13 cellular contexts compared by ENCODE assay signal in the genomic region with DNA sequence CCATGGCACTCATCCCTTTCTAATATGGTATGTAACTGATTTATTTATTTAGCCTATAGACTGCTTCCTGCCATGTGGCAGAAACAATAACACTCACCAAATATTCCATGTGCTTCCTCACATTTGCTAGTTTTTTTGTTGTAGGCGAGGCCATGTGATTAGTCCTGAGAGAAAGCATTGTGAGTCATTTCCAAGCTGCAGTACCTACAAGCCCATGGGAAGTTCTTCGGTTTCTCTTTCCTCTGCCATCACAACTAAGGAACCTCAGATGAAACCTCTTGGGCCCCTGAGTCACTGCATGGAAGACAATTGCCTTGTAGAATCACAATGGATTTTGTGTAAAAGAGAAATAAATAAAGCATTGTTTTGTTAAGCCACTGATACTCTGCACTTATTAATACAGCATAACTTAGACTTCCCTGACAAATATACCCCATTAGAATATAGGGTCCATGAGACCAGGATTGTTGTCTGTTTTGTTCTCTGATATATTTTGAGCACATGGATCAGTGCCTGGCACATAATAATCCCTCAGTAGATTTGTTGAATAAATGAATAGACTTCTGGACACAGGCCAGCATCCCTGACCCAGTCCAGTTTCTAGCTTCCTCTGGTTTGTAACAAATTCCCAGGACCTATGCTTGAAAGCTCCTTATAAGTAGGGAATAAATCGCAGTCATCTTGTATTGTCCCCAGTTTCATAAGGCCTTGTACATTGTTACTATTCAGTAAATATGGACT. TPM values are rescaled to one million over a fixed set of nuclear protein-coding genes. Genes with fewer than 3 reads are reported as not detected.
DNase-seq lines count a peak whose midpoint lies in the region; ATAC-seq, FAIRE-seq and TF ChIP-seq lines count a peak whose summit lies in the region.
"Had no signal": no experiment of that assay in that cellular context is flagged by ENCODE, and none has a peak within 500 bp of the region (broad histone marks: within the 10 kb centered on the region; RNA-seq: fewer than 3 reads in every experiment).

No MANE protein-coding gene starts in this region.

- no peak overlapping the region for H2BK15ac ChIP-seq in IMR-90 (ENCODE audit: low read depth, low read length)

- H3K36me3 ChIP-seq in IMR-90 (ENCODE audit: control insufficient read depth, insufficient read depth, low read length) (no peaks in the 10 kb centered on the region), K562 (ENCODE audit: control insufficient read depth, insufficient read depth, low read length) (no peaks in the 10 kb centered on the region)

- H3K23ac ChIP-seq in IMR-90 (ENCODE audit: low read depth, low read length) = no peak overlapping the region

- H3K27me3 ChIP-seq in IMR-90 (ENCODE audit: control insufficient read depth, insufficient read depth, low read length) (no peaks in the 10 kb centered on the region; the same call in 1 of the 2 replicates), K562 (ENCODE audit: control insufficient read depth in 2 of 2, insufficient read depth in 2 of 2, low read length in 2 of 2) (no peaks in the 10 kb centered on the region)

- TF ChIP-seq CTCF in IMR-90 (conservative IDR thresholded peaks at IDR 0.05; ENCODE audit: low read depth, low read length) (no peak), K562 (IDR thresholded peaks at IDR 0.05 in 2 of 3, conservative IDR thresholded peaks at IDR 0.05 in 1 of 3; ENCODE audit: insufficient read depth in 2 of 3, low read depth in 1 of 3, low read length in 3 of 3) (no peak)

- peak; percentile 79 for DNase-seq in A172 (ENCODE audit: low spot score)
- peak; percentile 91 for DNase-seq in IMR-90
- DNase-seq in K562 (ENCODE audit: extremely low read depth in 1 of 4, low spot score in 3 of 4) = no peak
- peak; percentile 95 for DNase-seq in iris pigment epithelial cell (ENCODE audit: low read depth)
- DNase-seq in SHP77 treated with DMSO at 0.1 percent for 48 hours (lab: John Stamatoyannopoulos, UW) = no peak
- no peak for DNase-seq in HuH-7 (ENCODE audit: low spot score)
- DNase-seq in SKM-1 (lab: John Stamatoyannopoulos, UW; ENCODE audit: unreplicated experiment) = no peak
- DNase-seq in ACHN = no peak
- DNase-seq: activated CD4-positive, alpha-beta T cell treated with anti-CD3 and anti-CD28 coated beads for 4 hours; naive thymus-derived CD4-positive, alpha-beta T cell; SHP77 had no signal

- H3K9me3 ChIP-seq in IMR-90 (ENCODE audit: control insufficient read depth, insufficient read depth, low read length) = no peaks in the 10 kb centered on the region
- no peaks in the 10 kb centered on the region for H3K9me3 ChIP-seq in K562 (replicated peaks; ENCODE audit: control insufficient read depth, insufficient read depth, low read depth, low read length)
- H3K9me3 ChIP-seq: A549 had no signal

- CTCF ChIA-PET in IMR-90 (lab: Yijun Ruan, JAX) (no interaction called here), K562 (lab: Yijun Ruan, JAX; ENCODE audit: low intra/inter-chr PET ratio) (no interaction called here)

- in situ Hi-C loops in IMR-90 (cut with MboI; ENCODE audit: low sequenced_read_pairs) = no loop called here
- in situ Hi-C loops in K562 (cut with MboI) = no loop called here
- in situ Hi-C loops in ACHN (cut with HindIII; ENCODE audit: low pct_ligation_motif_present, low pct_unique_long_range_greater_than_20kb, low sequenced_read_pairs) = no loop called here

- H3K9me1 ChIP-seq in IMR-90 (ENCODE audit: insufficient read depth, low read length) = 0 out of 2 replicates have a peak, but pooled peaks cover 3% of the 10 kb centered on the region
- H3K9me1 ChIP-seq in K562 (ENCODE audit: control insufficient read depth, insufficient read depth, low read length) = no peaks in the 10 kb centered on the region

- no peak for TF ChIP-seq EP300 in K562 (IDR thresholded peaks at IDR 0.05; ENCODE audit: low read length)

- dilution Hi-C loops in IMR-90 (cut with HindIII; ENCODE audit: low sequenced_read_pairs, unreplicated experiment) = no loop called here

- H4K5ac ChIP-seq in IMR-90 (ENCODE audit: low read depth, low read length) = no peak overlapping the region

- no peak overlapping the region for H3K27ac ChIP-seq in IMR-90 (ENCODE audit: insufficient read depth, low read length)
- H3K27ac ChIP-seq in K562 (ENCODE audit: extremely low read depth, low read depth, low read length) = no peak overlapping the region
- H3K27ac ChIP-seq: A549, KMS-11 had no signal

- ATAC-seq in IMR-90 (ENCODE audit: low read depth) = peak; percentile 67
- ATAC-seq in K562 = no peak
- ATAC-seq: A549; naive thymus-derived CD4-positive, alpha-beta T cell had no signal

- H2BK120ac ChIP-seq in IMR-90 (ENCODE audit: low read depth, low read length) = no peak overlapping the region

- H3K9ac ChIP-seq in IMR-90 (ENCODE audit: low read depth, low read length) (no peak overlapping the region), K562 (ENCODE audit: insufficient read depth in 1 of 2, low read depth in 2 of 2, low read length in 2 of 2) (no peak overlapping the region)
- H3K9ac ChIP-seq: KMS-11 had no signal

- H3K4me3 ChIP-seq in IMR-90 (ENCODE audit: insufficient read depth, low read depth, low read length) (no peak overlapping the region), K562 (no peak overlapping the region)
- H3K4me3 ChIP-seq: A549 had no signal

- 40% methylated on average over 1 of the region's 3 CpGs; no CpG with 5 or more reads in 1 of the 2 experiments for WGBS in IMR-90 (ENCODE audit: extremely low coverage in 2 of 2, insufficient read length in 1 of 2), 2 experiments
- WGBS in K562 (ENCODE audit: insufficient coverage, low coverage, missing lambda C conversion rate) = 38% methylated on average over 3 of the region's 3 CpGs

- H3K56ac ChIP-seq in IMR-90 (ENCODE audit: extremely low read depth, insufficient read depth, low read length) = no peak overlapping the region

- BruUV-seq in IMR-90 (replicated peaks; lab: Mats Ljungman, UMichigan) = no TSS peak
- BruUV-seq in K562 (replicated peaks; lab: Mats Ljungman, UMichigan) = no TSS peak

- no peak overlapping the region for H3K14ac ChIP-seq in IMR-90 (replicated peaks; ENCODE audit: low read depth, low read length)

- H2AK5ac ChIP-seq in IMR-90 (ENCODE audit: low read depth, low read length) = no peak overlapping the region

- H3K4ac ChIP-seq in IMR-90 (ENCODE audit: low read depth, low read length) = no peak overlapping the region

- TF ChIP-seq RAD21 in IMR-90 (IDR thresholded peaks at IDR 0.05; ENCODE audit: low read length) (no peak), K562 (CRISPR knock-in tag; conservative IDR thresholded peaks at IDR 0.05 in 1 of 2, IDR thresholded peaks at IDR 0.05 in 1 of 2) (no peak)

- no peak for FAIRE-seq in K562 (lab: Jason Lieb, UNC)
- FAIRE-seq: A549 had no signal

- no peaks in the 10 kb centered on the region for H3K79me2 ChIP-seq in K562 (ENCODE audit: control insufficient read depth, insufficient read depth, low read length)

- no peak overlapping the region for H3K4me2 ChIP-seq in IMR-90 (ENCODE audit: low read depth, low read length)
- H3K4me2 ChIP-seq in K562 (ENCODE audit: insufficient read depth, low read length) = no peak overlapping the region
- H3K4me2 ChIP-seq: A549, KMS-11 had no signal

- intact Hi-C loops in IMR-90 (cut with micrococcal nuclease) (loop anchor here (5.0 kb wide), 1 partner anchor 46 kb away; no protein-coding TSS in a partner anchor), K562 (cut with micrococcal nuclease) (no loop called here)

- no peak overlapping the region for H4K8ac ChIP-seq in IMR-90 (ENCODE audit: low read depth in 2 of 2, low read length in 2 of 2)

- POLR2A ChIA-PET in IMR-90 (lab: Charles Lee; ENCODE audit: unreplicated experiment) (no interaction called here), K562 (lab: Yijun Ruan, JAX) (interaction anchor here (0.6 to 1.2 kb wide), 3 partner anchors 24 to 58 kb away, joined by 3 to 4 read pairs (median 3); a partner anchor contains a TSS)

- H3K4me1 ChIP-seq in IMR-90 (ENCODE audit: control insufficient read depth, insufficient read depth, low read length) = peaks cover 1% of the 10 kb centered on the region; the same call in 1 of the 2 replicates
- H3K4me1 ChIP-seq in K562 (replicated peaks in 1 of 2; ENCODE audit: control insufficient read depth in 2 of 2, insufficient read depth in 2 of 2, low read length in 2 of 2) = no peaks in the 10 kb centered on the region; a peak in 1 of 5 replicates

- H4K20me1 ChIP-seq in IMR-90 (ENCODE audit: insufficient read depth, low read length) (no peaks in the 10 kb centered on the region), K562 (replicated peaks; ENCODE audit: control insufficient read depth, insufficient read depth, low read length) (no peaks in the 10 kb centered on the region)

- no peak overlapping the region for H2BK5ac ChIP-seq in IMR-90 (ENCODE audit: low read depth, low read length, poor library complexity, severe bottlenecking)

- H2BK20ac ChIP-seq in IMR-90 (ENCODE audit: low read depth, low read length) = no peak overlapping the region

- H2AK9ac ChIP-seq in IMR-90 (replicated peaks; ENCODE audit: low read depth, low read length, poor library complexity) = no peak overlapping the region

- H4K91ac ChIP-seq in IMR-90 (ENCODE audit: insufficient read depth, low read depth, low read length) = no peak overlapping the region

- H3K18ac ChIP-seq in IMR-90 (ENCODE audit: low read depth, low read length) = no peak overlapping the region

- no peaks in the 10 kb centered on the region for H3K79me1 ChIP-seq in IMR-90 (ENCODE audit: low read depth in 1 of 2, low read length in 2 of 2)

- H2AFZ ChIP-seq in IMR-90 (replicated peaks; ENCODE audit: low read length, poor library complexity) = no peak overlapping the region
- H2AFZ ChIP-seq in K562 (ENCODE audit: low read depth, low read length) = no peak overlapping the region; the same call in none of the 2 replicates

- TF ChIP-seq POLR2A in IMR-90 (IDR thresholded peaks at IDR 0.05; ENCODE audit: low read depth, low read length) = no peak
- no peak for TF ChIP-seq POLR2A in K562 (conservative IDR thresholded peaks at IDR 0.05)

RNA-seq across cellular contexts. Expression of a gene that starts 58.3 kb away (rescaled TPM):
- total RNA-seq in A172 (2014; rRNA removed; shearing (Covaris generic)) = 88.8 and 121 TPM in 2 replicates
- total RNA-seq in IMR-90 (2012; rRNA removed) (10.9 and 16.7 TPM in 2 replicates), K562 (2014; rRNA removed) (124 and 128 TPM in 2 replicates), K562 (2014; rRNA removed; fragmentation: Illumina TruSeq; extraction: Trizol) (47.2 and 53.9 TPM in 2 replicates), K562 (2015; rRNA removed; fragmentation: Illumina TruSeq; extraction: Trizol) (35.6 and 36.3 TPM in 2 replicates), K562 (2021) (131 and 156 TPM in 2 replicates)
- polyA plus RNA-seq in IMR-90 (2012; rRNA removed) (114 and 129 TPM in 2 replicates), K562 (2011; rRNA removed) (62.1 and 67.7 TPM in 2 replicates), K562 (2014; fragmentation: Illumina TruSeq; extraction: Trizol) (70.7 and 71.9 TPM in 2 replicates), K562 (2014; fragmentation: Nextera tagmentation; extraction: Ambion mirVana) (10 to 100 TPM; 21.3 to 22.4 TPM), K562 (2014; rRNA removed) (118 and 142 TPM in 2 replicates)
- polyA plus RNA-seq in IMR-90 (2012; cell fraction: cytosol; rRNA removed) = 128 and 171 TPM in 2 replicates
- polyA plus RNA-seq in IMR-90 (2012; cell fraction: nucleus; rRNA removed; ENCODE audit: low replicate concordance) = 210 and 388 TPM in 2 replicates
- total RNA-seq in K562 (2011; cell fraction: chromatin; rRNA removed; ENCODE audit: low replicate concordance) = 90.8 and 102 TPM in 2 replicates
- 107 and 116 TPM in 2 replicates for total RNA-seq in K562 (2011; cell fraction: nucleolus; rRNA removed)
- 70.0 and 72.2 TPM in 2 replicates for total RNA-seq in K562 (2011; cell fraction: nucleoplasm; rRNA removed)
- 70.5 and 81.1 TPM in 2 replicates for polyA plus RNA-seq in K562 (2011; cell fraction: cytosol; rRNA removed)
- polyA plus RNA-seq in K562 (2011; cell fraction: nucleus; rRNA removed) = 121 and 179 TPM in 2 replicates
- 105 and 115 TPM in 2 replicates for polyA plus RNA-seq in K562 (2012)
- 20.1 and 28.5 TPM in 2 replicates for polyA minus RNA-seq in K562 (2011; rRNA and poly(A)+ RNA removed)
- 39.4 and 64.1 TPM in 2 replicates for polyA minus RNA-seq in K562 (2011; cell fraction: cytosol; rRNA and poly(A)+ RNA removed)
- polyA minus RNA-seq in K562 (2011; cell fraction: nucleus; rRNA and poly(A)+ RNA removed) = 113 and 146 TPM in 2 replicates

Comparison
In these comparisons a context has a peak if more than half of its experiments do, and no peak if none do; other contexts are left out.
1. DNase-seq: peak in A172 (single experiment), IMR-90 (single experiment) and iris pigment epithelial cell (single experiment); none in K562 (0 of 4), SHP77 treated with DMSO at 0.1 percent for 48 hours (single experiment), HuH-7 (single experiment), SKM-1 (single experiment) and ACHN (single experiment).